ENCODE assay signal across 27 cellular contexts in the genomic region with DNA sequence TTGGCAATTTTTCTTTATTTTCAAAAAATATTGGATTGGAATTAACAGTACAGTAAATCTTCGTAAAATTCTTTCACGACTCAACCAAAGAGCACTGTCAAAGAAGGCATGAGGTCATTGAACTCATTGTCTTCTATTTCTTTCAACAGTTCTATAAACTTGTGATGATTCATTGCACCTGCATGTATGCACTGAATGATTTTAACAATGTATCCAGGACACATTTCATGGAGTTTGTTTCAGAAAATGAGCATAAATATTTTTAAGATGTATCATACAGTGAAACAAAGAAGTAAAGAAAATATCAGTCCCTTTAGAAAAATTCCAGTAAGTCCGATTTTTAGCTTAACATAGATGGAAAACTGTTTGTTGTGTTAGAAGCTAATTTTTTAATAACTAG. TPM values are rescaled to one million over a fixed set of nuclear protein-coding genes. Genes with fewer than 3 reads are reported as not detected.
DNase-seq lines count a peak whose midpoint lies in the region; ATAC-seq, FAIRE-seq and TF ChIP-seq lines count a peak whose summit lies in the region.
"Had no signal": no experiment of that assay in that cellular context is flagged by ENCODE, and none has a peak within 500 bp of the region (broad histone marks: within the 10 kb centered on the region; RNA-seq: fewer than 3 reads in every experiment).

No MANE protein-coding gene starts in this region.

- TF ChIP-seq CTCF in IMR-90 (conservative IDR thresholded peaks at IDR 0.05; ENCODE audit: low read depth, low read length) (no peak), astrocyte (IDR thresholded peaks at IDR 0.05; ENCODE audit: insufficient read depth, low read depth, low read length) (no peak)

- H3K27ac ChIP-seq in IMR-90 (ENCODE audit: insufficient read depth, low read length) (no peak overlapping the region), astrocyte (ENCODE audit: low read depth, low read length) (peak overlapping the region; percentile 23)
- H3K27ac ChIP-seq: HL-60, KMS-11, parathyroid adenoma, sigmoid colon, thoracic aorta, WERI-Rb-1 had no signal

- H2BK15ac ChIP-seq in IMR-90 (ENCODE audit: low read depth, low read length) = no peak overlapping the region

- no peaks in the 10 kb centered on the region for H4K20me1 ChIP-seq in IMR-90 (ENCODE audit: insufficient read depth, low read length)
- no peaks in the 10 kb centered on the region for H4K20me1 ChIP-seq in astrocyte (ENCODE audit: insufficient read depth, low read length)

- no peak for TF ChIP-seq RAD21 in IMR-90 (IDR thresholded peaks at IDR 0.05; ENCODE audit: low read length)

- H3K4me1 ChIP-seq in IMR-90 (ENCODE audit: control insufficient read depth, insufficient read depth, low read length) = no peaks in the 10 kb centered on the region
- peaks cover 3% of the 10 kb centered on the region for H3K4me1 ChIP-seq in astrocyte (ENCODE audit: insufficient read depth, low read length)
- H3K4me1 ChIP-seq: parathyroid adenoma had no signal

- no peak overlapping the region for H2AK5ac ChIP-seq in IMR-90 (ENCODE audit: low read depth, low read length)

- H2AK9ac ChIP-seq in IMR-90 (replicated peaks; ENCODE audit: low read depth, low read length, poor library complexity) = no peak overlapping the region

- no peaks in the 10 kb centered on the region for H3K9me1 ChIP-seq in IMR-90 (ENCODE audit: insufficient read depth, low read length)

- H3K36me3 Mint-ChIP-seq in astrocyte (ENCODE audit: low read depth, unreplicated experiment) = no peaks in the 10 kb centered on the region
- H3K36me3 Mint-ChIP-seq: activated CD4-positive, alpha-beta memory T cell treated with anti-CD3 and anti-CD28 coated beads for 36 hours; stimulated activated memory B cell treated with anti-CD40 and anti-IgM and Interleukin-4, amounts not matched to agents 10 μg/mL and 1 μg/mL and 100 μg/mL, for 72 hours had no signal

- DNase-seq in EH (ENCODE audit: low read depth) = peak; percentile 37
- peak; percentile 23 for DNase-seq in IMR-90
- DNase-seq in astrocyte (ENCODE audit: low read depth) = peak; percentile 59
- DNase-seq in glomerular visceral epithelial cell (ENCODE audit: extremely low spot score) = peak; percentile 44
- no peak for DNase-seq in NCI-H2227 treated with DMSO at 0.1 percent for 48 hours (lab: John Stamatoyannopoulos, UW)
- DNase-seq in UCSD-AML1 (lab: John Stamatoyannopoulos, UW; ENCODE audit: unreplicated experiment) = no peak
- DNase-seq in activated T-cell treated with anti-CD3 and anti-CD28 coated beads, Interleukin-2, amount 50 U/mL, for 1 hour = no peak
- no peak for DNase-seq in NCI-H187 (lab: John Stamatoyannopoulos, UW)
- DNase-seq: activated CD4-positive, alpha-beta memory T cell treated with anti-CD3 and anti-CD28 coated beads for 36 hours; activated naive CD4-positive, alpha-beta T cell treated with anti-CD3 and anti-CD28 coated beads, Interleukin-2, amount 50 U/mL, for 16 hours; CD4-positive, alpha-beta T cell; foreskin fibroblast; H7; midbrain; NCI-H1092 treated with DMSO at 0.1 percent for 48 hours; NCI-H2107; NCI-H526; SIG-M5; sigmoid colon; T-helper 17 cell; WERI-Rb-1 had no signal

- intact Hi-C loops in IMR-90 (cut with micrococcal nuclease) = no loop called here

- H3K18ac ChIP-seq in IMR-90 (ENCODE audit: low read depth, low read length) = no peak overlapping the region

- no peak overlapping the region for H3K4me3 ChIP-seq in IMR-90 (ENCODE audit: insufficient read depth, low read depth, low read length)
- no peak overlapping the region for H3K4me3 ChIP-seq in astrocyte (ENCODE audit: insufficient read depth, low read depth, low read length)
- H3K4me3 ChIP-seq: sigmoid colon, thoracic aorta had no signal

- H3K79me1 ChIP-seq in IMR-90 (ENCODE audit: low read depth in 1 of 2, low read length in 2 of 2) = no peaks in the 10 kb centered on the region

- no CpG with 5 or more reads among the region's 3 CpGs for WGBS in IMR-90 (ENCODE audit: extremely low coverage in 2 of 2, insufficient read length in 1 of 2), 2 experiments

- H3K27ac Mint-ChIP-seq in astrocyte (ENCODE audit: unreplicated experiment) = no peak overlapping the region
- H3K27ac Mint-ChIP-seq: activated CD4-positive, alpha-beta memory T cell treated with anti-CD3 and anti-CD28 coated beads for 36 hours; CD4-positive, alpha-beta T cell; nephron; stimulated activated memory B cell treated with anti-CD40 and anti-IgM and Interleukin-4, amounts not matched to agents 10 μg/mL and 1 μg/mL and 100 μg/mL, for 72 hours; T-helper 17 cell had no signal

- FAIRE-seq in astrocyte (lab: Jason Lieb, UNC) = no peak

- no peak overlapping the region for H4K91ac ChIP-seq in IMR-90 (ENCODE audit: insufficient read depth, low read depth, low read length)

- peaks cover 3% of the 10 kb centered on the region for H3K4me1 Mint-ChIP-seq in astrocyte (ENCODE audit: low read depth, unreplicated experiment)
- H3K4me1 Mint-ChIP-seq: T-helper 17 cell had no signal

- H3K4me3 Mint-ChIP-seq in astrocyte (ENCODE audit: unreplicated experiment) = no peak overlapping the region
- H3K4me3 Mint-ChIP-seq: activated CD4-positive, alpha-beta memory T cell treated with anti-CD3 and anti-CD28 coated beads for 36 hours; CD4-positive, alpha-beta T cell; nephron; stimulated activated memory B cell treated with anti-CD40 and anti-IgM and Interleukin-4, amounts not matched to agents 10 μg/mL and 1 μg/mL and 100 μg/mL, for 72 hours; T-helper 17 cell had no signal

- in situ Hi-C loops in IMR-90 (cut with MboI; ENCODE audit: low sequenced_read_pairs) = no loop called here

- no peak overlapping the region for H2BK120ac ChIP-seq in IMR-90 (ENCODE audit: low read depth, low read length)

- H3K4ac ChIP-seq in IMR-90 (ENCODE audit: low read depth, low read length) = no peak overlapping the region

- H2BK20ac ChIP-seq in IMR-90 (ENCODE audit: low read depth, low read length) = no peak overlapping the region

- no peak overlapping the region for H3K14ac ChIP-seq in IMR-90 (replicated peaks; ENCODE audit: low read depth, low read length)

- BruUV-seq in IMR-90 (replicated peaks; lab: Mats Ljungman, UMichigan) = no TSS peak

- CTCF ChIA-PET in IMR-90 (lab: Yijun Ruan, JAX) = interaction anchor here (1.5 to 3.1 kb wide), 2 partner anchors 8 to 19 kb away, joined by 3 to 12 read pairs; no protein-coding TSS in a partner anchor

- H2AFZ ChIP-seq in IMR-90 (replicated peaks; ENCODE audit: low read length, poor library complexity) (no peak overlapping the region), astrocyte (ENCODE audit: low read depth, low read length) (no peak overlapping the region)
- H2AFZ ChIP-seq: parathyroid adenoma had no signal

- H4K8ac ChIP-seq in IMR-90 (ENCODE audit: low read depth in 2 of 2, low read length in 2 of 2) = no peak overlapping the region

- H3K9ac ChIP-seq in IMR-90 (ENCODE audit: low read depth, low read length) = no peak overlapping the region
- H3K9ac ChIP-seq in astrocyte (ENCODE audit: low read length) = no peak overlapping the region
- H3K9ac ChIP-seq: KMS-11, parathyroid adenoma had no signal

- no peaks in the 10 kb centered on the region for H3K27me3 Mint-ChIP-seq in astrocyte (ENCODE audit: low read depth, unreplicated experiment)

- H3K4me2 ChIP-seq in IMR-90 (ENCODE audit: low read depth, low read length) (no peak overlapping the region), astrocyte (ENCODE audit: low read length) (no peak overlapping the region)
- H3K4me2 ChIP-seq: KMS-11 had no signal

- no peaks in the 10 kb centered on the region for H3K9me3 Mint-ChIP-seq in astrocyte (ENCODE audit: unreplicated experiment)
- H3K9me3 Mint-ChIP-seq: activated CD4-positive, alpha-beta memory T cell treated with anti-CD3 and anti-CD28 coated beads for 36 hours; CD4-positive, alpha-beta T cell; nephron; stimulated activated memory B cell treated with anti-CD40 and anti-IgM and Interleukin-4, amounts not matched to agents 10 μg/mL and 1 μg/mL and 100 μg/mL, for 72 hours had no signal

- TF ChIP-seq POLR2A in IMR-90 (IDR thresholded peaks at IDR 0.05; ENCODE audit: low read depth, low read length) = no peak

- no peaks in the 10 kb centered on the region for H3K36me3 ChIP-seq in IMR-90 (ENCODE audit: control insufficient read depth, insufficient read depth, low read length)
- H3K36me3 ChIP-seq in astrocyte (ENCODE audit: insufficient read depth, low read length) = no peaks in the 10 kb centered on the region
- H3K36me3 ChIP-seq: sigmoid colon, thoracic aorta, WERI-Rb-1 had no signal

- POLR2A ChIA-PET in IMR-90 (lab: Charles Lee; ENCODE audit: unreplicated experiment) = no interaction called here

- dilution Hi-C loops in IMR-90 (cut with HindIII; ENCODE audit: low sequenced_read_pairs, unreplicated experiment) = no loop called here

- H4K5ac ChIP-seq in IMR-90 (ENCODE audit: low read depth, low read length) = no peak overlapping the region

- H3K27me3 ChIP-seq in IMR-90 (ENCODE audit: control insufficient read depth, insufficient read depth, low read length) = peaks cover 2% of the 10 kb centered on the region
- H3K27me3 ChIP-seq in astrocyte (ENCODE audit: insufficient read depth, low read length) = no peaks in the 10 kb centered on the region
- H3K27me3 ChIP-seq: sigmoid colon had no signal

- no peak overlapping the region for H2BK5ac ChIP-seq in IMR-90 (ENCODE audit: low read depth, low read length, poor library complexity, severe bottlenecking)

- H3K9me3 ChIP-seq in IMR-90 (ENCODE audit: control insufficient read depth, insufficient read depth, low read length) (no peaks in the 10 kb centered on the region), astrocyte (ENCODE audit: insufficient read depth, low read depth, low read length) (no peaks in the 10 kb centered on the region)
- H3K9me3 ChIP-seq: sigmoid colon, thoracic aorta had no signal

- no peak overlapping the region for H3K56ac ChIP-seq in IMR-90 (ENCODE audit: extremely low read depth, insufficient read depth, low read length)

- H3K79me2 ChIP-seq in astrocyte (ENCODE audit: insufficient read depth, low read length) = no peaks in the 10 kb centered on the region
- H3K79me2 ChIP-seq: parathyroid adenoma had no signal

- ATAC-seq in IMR-90 (ENCODE audit: low read depth) = no peak
- ATAC-seq: stimulated activated memory B cell treated with anti-CD40 and anti-IgM and Interleukin-4, amounts not matched to agents 10 μg/mL and 1 μg/mL and 100 μg/mL, for 72 hours; T-helper 17 cell had no signal

- no peak overlapping the region for H3K23ac ChIP-seq in IMR-90 (ENCODE audit: low read depth, low read length)

TF ChIP-seq in IMR-90, 13 proteins besides CTCF, POLR2A, EP300 and RAD21 (continues in another document):
- TF ChIP-seq CHD1 (IDR thresholded peaks at IDR 0.05; ENCODE audit: low read depth, low read length) (no peak), CEBPB (IDR thresholded peaks at IDR 0.05; ENCODE audit: low read depth, low read length) (no peak), MAZ (IDR thresholded peaks at IDR 0.05; ENCODE audit: borderline replicate concordance, low read depth, low read length) (no peak), NFE2L2 (IDR thresholded peaks at IDR 0.05; ENCODE audit: low read depth, low read length) (no peak), SMC3 (IDR thresholded peaks at IDR 0.05; ENCODE audit: low read depth, low read length) (no peak), BHLHE40 (IDR thresholded peaks at IDR 0.05; ENCODE audit: low read depth, low read length) (no peak)

RNA-seq across cellular contexts. Expression of a gene that starts 33.6 kb away (rescaled TPM):
- under 0.01 TPM in 1 of 2 replicates, not detected in the other for total RNA-seq in IMR-90 (2012; rRNA removed)
- 0.14 and 0.16 TPM in 2 replicates for polyA plus RNA-seq in IMR-90 (2012; rRNA removed)
- polyA plus RNA-seq in IMR-90 (2012; cell fraction: cytosol; rRNA removed) = 0.10 and 0.11 TPM in 2 replicates
- polyA plus RNA-seq in IMR-90 (2012; cell fraction: nucleus; rRNA removed; ENCODE audit: low replicate concordance) = 0.04 and 0.10 TPM in 2 replicates
- 0.29 and 0.45 TPM in 2 replicates for total RNA-seq in astrocyte
- total RNA-seq: activated CD4-positive, alpha-beta memory T cell treated with anti-CD3 and anti-CD28 coated beads for 36 hours; CD4-positive, alpha-beta T cell; H7 had no signal

Comparison
In these comparisons a context has a peak if more than half of its experiments do, and no peak if none do; other contexts are left out.
1. DNase-seq: peak in EH (single experiment), IMR-90 (single experiment), astrocyte (single experiment) and glomerular visceral epithelial cell (single experiment); none in NCI-H2227 treated with DMSO at 0.1 percent for 48 hours (single experiment), UCSD-AML1 (single experiment), activated T-cell treated with anti-CD3 and anti-CD28 coated beads, Interleukin-2, amount 50 U/mL, for 1 hour (single experiment) and NCI-H187 (0 of 2).